ENCODE assay signal across 17 cellular contexts in the genomic region with DNA sequence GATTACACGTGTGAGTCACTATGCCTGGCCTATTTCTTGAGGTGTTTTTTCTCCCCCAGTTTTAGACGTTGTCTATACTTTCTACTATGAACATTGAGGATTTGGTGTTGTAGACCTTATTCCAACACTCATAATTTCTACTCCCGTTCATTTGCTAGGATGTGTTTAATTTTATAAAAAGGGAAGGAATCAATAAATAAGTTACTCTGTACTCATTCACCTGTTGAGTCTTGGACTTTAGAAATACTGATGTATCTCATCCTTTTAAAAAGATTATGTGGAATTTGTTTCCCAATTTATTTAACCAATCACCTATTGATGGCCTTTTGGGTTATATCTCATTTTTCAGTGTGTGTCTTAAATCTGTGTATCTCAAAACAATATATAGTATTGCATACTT. TPM values are rescaled to one million over a fixed set of nuclear protein-coding genes. Genes with fewer than 3 reads are reported as not detected.
A peak's percentile ranks its signal among the peaks of the same experiment; 100 is the strongest.
DNase-seq lines count a peak whose midpoint lies in the region; ATAC-seq and TF ChIP-seq lines count a peak whose summit lies in the region.
"Had no signal": no experiment of that assay in that cellular context is flagged by ENCODE, and none has a peak within 500 bp of the region (broad histone marks: within the 10 kb centered on the region; RNA-seq: fewer than 3 reads in every experiment).

No MANE protein-coding gene starts in this region.

- no peak for DNase-seq in activated T-cell treated with anti-CD3 and anti-CD28 coated beads, Interleukin-2, amount 50 U/mL, for 4 hours
- DNase-seq in activated T-cell treated with anti-CD3 and anti-CD28 coated beads, Interleukin-2, amount 50 U/mL, for 24 hours = no peak
- peak; percentile 45 for DNase-seq in M059J (ENCODE audit: low read depth)
- DNase-seq in central memory CD8-positive, alpha-beta T cell (ENCODE audit: low spot score in 2 of 2) = no peak
- DNase-seq in osteocyte (ENCODE audit: extremely low spot score, unreplicated experiment) = no peak
- no peak for DNase-seq in activated CD8-positive, alpha-beta memory T cell treated with anti-CD3 and anti-CD28 coated beads for 24 hours
- no peak for DNase-seq in NCI-H2081 treated with DMSO at 0.1 percent for 48 hours (lab: John Stamatoyannopoulos, UW)
- DNase-seq: activated T-cell treated with anti-CD3 and anti-CD28 coated beads, Interleukin-2, amount 50 U/mL, for 1 hour; adrenal gland; Kasumi-1; lower lobe of right lung; NCI-H345; SHP77 treated with DMSO at 0.1 percent for 48 hours; stimulated activated CD4-positive, alpha-beta T cell treated with anti-CD3 and anti-CD28 coated beads, Interleukin-1b, Interleukin-23, amount 100 ng/mL, for 48 hours; substantia nigra had no signal

- TF ChIP-seq CTCF in osteocyte (IDR thresholded peaks at IDR 0.05) = no peak

- peaks cover 50% of the 10 kb centered on the region for H3K4me1 Mint-ChIP-seq in activated T-cell treated with anti-CD3 and anti-CD28 coated beads, Interleukin-2, amount 50 U/mL, for 4 hours (ENCODE audit: low read depth)
- peaks cover 63% of the 10 kb centered on the region for H3K4me1 Mint-ChIP-seq in activated T-cell treated with anti-CD3 and anti-CD28 coated beads, Interleukin-2, amount 50 U/mL, for 24 hours (ENCODE audit: low read depth)
- H3K4me1 Mint-ChIP-seq in central memory CD8-positive, alpha-beta T cell = peaks cover 52% of the 10 kb centered on the region
- peaks cover 60% of the 10 kb centered on the region for H3K4me1 Mint-ChIP-seq in osteocyte (ENCODE audit: unreplicated experiment)

- H3K27me3 Mint-ChIP-seq in activated T-cell treated with anti-CD3 and anti-CD28 coated beads, Interleukin-2, amount 50 U/mL, for 4 hours (ENCODE audit: low read depth) = no peaks in the 10 kb centered on the region
- no peaks in the 10 kb centered on the region for H3K27me3 Mint-ChIP-seq in activated T-cell treated with anti-CD3 and anti-CD28 coated beads, Interleukin-2, amount 50 U/mL, for 24 hours
- no peaks in the 10 kb centered on the region for H3K27me3 Mint-ChIP-seq in central memory CD8-positive, alpha-beta T cell
- H3K27me3 Mint-ChIP-seq in osteocyte (ENCODE audit: unreplicated experiment) = no peaks in the 10 kb centered on the region

- peaks cover 31% of the 10 kb centered on the region for H3K36me3 Mint-ChIP-seq in activated T-cell treated with anti-CD3 and anti-CD28 coated beads, Interleukin-2, amount 50 U/mL, for 4 hours (ENCODE audit: insufficient read depth)
- H3K36me3 Mint-ChIP-seq in activated T-cell treated with anti-CD3 and anti-CD28 coated beads, Interleukin-2, amount 50 U/mL, for 24 hours (ENCODE audit: low read depth) = peaks cover 70% of the 10 kb centered on the region
- peaks cover 11% of the 10 kb centered on the region for H3K36me3 Mint-ChIP-seq in central memory CD8-positive, alpha-beta T cell (ENCODE audit: insufficient read depth)
- H3K36me3 Mint-ChIP-seq in osteocyte (ENCODE audit: unreplicated experiment) = peaks cover 18% of the 10 kb centered on the region

- H3K4me3 Mint-ChIP-seq in activated T-cell treated with anti-CD3 and anti-CD28 coated beads, Interleukin-2, amount 50 U/mL, for 4 hours = peak overlapping the region; percentile 23
- no peak overlapping the region for H3K4me3 Mint-ChIP-seq in activated T-cell treated with anti-CD3 and anti-CD28 coated beads, Interleukin-2, amount 50 U/mL, for 24 hours
- H3K4me3 Mint-ChIP-seq in central memory CD8-positive, alpha-beta T cell = peak overlapping the region; percentile 90
- peak overlapping the region; percentile 40 for H3K4me3 Mint-ChIP-seq in osteocyte (ENCODE audit: unreplicated experiment)

- H3K9me3 Mint-ChIP-seq in activated T-cell treated with anti-CD3 and anti-CD28 coated beads, Interleukin-2, amount 50 U/mL, for 4 hours = no peaks in the 10 kb centered on the region
- no peaks in the 10 kb centered on the region for H3K9me3 Mint-ChIP-seq in activated T-cell treated with anti-CD3 and anti-CD28 coated beads, Interleukin-2, amount 50 U/mL, for 24 hours
- H3K9me3 Mint-ChIP-seq in central memory CD8-positive, alpha-beta T cell = no peaks in the 10 kb centered on the region
- H3K9me3 Mint-ChIP-seq in osteocyte (ENCODE audit: unreplicated experiment) = no peaks in the 10 kb centered on the region

- no peak for ATAC-seq in activated T-cell treated with anti-CD3 and anti-CD28 coated beads, Interleukin-2, amount 50 U/mL, for 4 hours
- no peak for ATAC-seq in central memory CD8-positive, alpha-beta T cell (replicated peaks; ENCODE audit: extremely low read depth, poor library complexity, severe bottlenecking)
- no peak for ATAC-seq in GM21360 (IDR thresholded peaks at IDR 0.05; ENCODE audit: unreplicated experiment)
- ATAC-seq: gastroesophageal sphincter, lower lobe of right lung had no signal

- H3K27ac Mint-ChIP-seq in activated T-cell treated with anti-CD3 and anti-CD28 coated beads, Interleukin-2, amount 50 U/mL, for 24 hours = no peak overlapping the region
- no peak overlapping the region for H3K27ac Mint-ChIP-seq in central memory CD8-positive, alpha-beta T cell (ENCODE audit: low read depth)
- peak overlapping the region; percentile 58 for H3K27ac Mint-ChIP-seq in osteocyte (ENCODE audit: unreplicated experiment)

RNA-seq across cellular contexts. Expression of a gene that starts 3.2 kb away (rescaled TPM):
- total RNA-seq in activated T-cell treated with anti-CD3 and anti-CD28 coated beads, Interleukin-2, amount 50 U/mL, for 4 hours = 10 to 100 TPM; 39.9 to 52.4 (median 48.5) TPM
- 37.3 and 50.9 TPM in 2 replicates for total RNA-seq in M059J (2014; rRNA removed; shearing (Covaris generic))
- total RNA-seq in osteocyte = 32.5 and 35.4 TPM in 2 replicates

RNA-seq across cellular contexts. Expression of a gene that starts 48.5 kb away (rescaled TPM):
- 10 to 100 TPM; 36.1 to 44.2 (median 41.6) TPM for total RNA-seq in activated T-cell treated with anti-CD3 and anti-CD28 coated beads, Interleukin-2, amount 50 U/mL, for 4 hours
- total RNA-seq in M059J (2014; rRNA removed; shearing (Covaris generic)) = 36.2 and 46.0 TPM in 2 replicates
- 5.3 and 7.7 TPM in 2 replicates for total RNA-seq in osteocyte
